8 cellular contexts compared by ENCODE assay signal in the genomic region with DNA sequence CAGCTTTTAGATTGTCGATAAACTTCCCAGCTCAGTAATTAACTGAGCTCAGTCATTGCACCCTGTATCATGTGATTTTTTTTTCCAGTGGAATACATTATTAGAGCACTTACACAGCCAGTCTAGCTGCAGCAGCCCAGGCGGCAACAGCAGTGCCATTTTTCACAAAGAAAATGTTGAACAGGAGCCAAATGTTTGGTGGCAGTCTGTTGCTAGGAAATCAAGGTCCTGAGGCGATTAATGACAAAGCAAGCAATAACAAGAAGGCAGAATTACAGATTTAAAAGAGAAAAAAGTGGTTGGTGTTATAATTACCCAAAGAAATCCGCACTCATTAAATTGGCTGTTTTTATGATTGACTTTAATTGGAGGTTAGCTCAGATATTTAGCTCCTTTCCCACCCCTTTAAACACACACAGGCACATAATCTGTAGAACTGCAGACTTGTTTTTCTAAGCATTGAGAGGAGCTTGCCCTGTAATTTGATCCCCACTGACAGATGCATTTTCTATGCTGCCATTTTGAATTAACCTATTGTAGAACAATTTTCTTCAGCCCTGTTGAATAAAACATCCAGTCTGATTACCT.
A peak's percentile ranks its signal among the peaks of the same experiment; 100 is the strongest.
DNase-seq lines count a peak whose midpoint lies in the region; ATAC-seq and TF ChIP-seq lines count a peak whose summit lies in the region.

No MANE protein-coding gene starts in this region.

- H3K27me3 Mint-ChIP-seq in endothelial cell (ENCODE audit: unreplicated experiment): no peaks in the 10 kb centered on the region

- H3K9me3 ChIP-seq in HEK293 (ENCODE audit: control insufficient read depth, insufficient read depth, low read depth, low read length): no peaks in the 10 kb centered on the region

- peaks cover 7% of the 10 kb centered on the region for H3K36me3 Mint-ChIP-seq in endothelial cell (ENCODE audit: low read depth, unreplicated experiment)

- no peak overlapping the region for H3K4me3 Mint-ChIP-seq in endothelial cell (ENCODE audit: unreplicated experiment)

- H3K27ac Mint-ChIP-seq in endothelial cell (ENCODE audit: unreplicated experiment): peak overlapping the region; percentile 95

- CTCF ChIA-PET in HEK293 (lab: Yijun Ruan, JAX): interaction anchor here (0.6 to 1.0 kb wide), 6 partner anchors 19 to 291 kb away, joined by 3 to 5 read pairs (median 3); no protein-coding TSS in a partner anchor

- no peak overlapping the region; the same call in 1 of the 2 replicates for H3K4me3 ChIP-seq in HEK293 (ENCODE audit: low read depth, low read length)

- H3K4me1 ChIP-seq in HEK293 (ENCODE audit: control insufficient read depth, insufficient read depth, low read length): peaks cover 23% of the 10 kb centered on the region

- DNase-seq in NCI-H446 (lab: John Stamatoyannopoulos, UW) (peak; percentile 67 to 90), endothelial cell (ENCODE audit: low spot score) (no peak), pons (ENCODE audit: low spot score) (peak; percentile 88), NOMO-1 treated with DMSO at 0.1 percent for 48 hours (lab: John Stamatoyannopoulos, UW; ENCODE audit: unreplicated experiment) (no peak), hepatic stellate cell (ENCODE audit: low spot score) (no peak)

- TF ChIP-seq CTCF in HEK293 (tag by site-specific recombination; IDR thresholded peaks at IDR 0.05) (no peak), endothelial cell (IDR thresholded peaks at IDR 0.05; ENCODE audit: unreplicated experiment) (no peak)

- H3K9me3 Mint-ChIP-seq in endothelial cell (ENCODE audit: unreplicated experiment): no peaks in the 10 kb centered on the region

- ATAC-seq in GM21360 (IDR thresholded peaks at IDR 0.05; ENCODE audit: unreplicated experiment) (no peak), GM21367 (IDR thresholded peaks at IDR 0.05; ENCODE audit: unreplicated experiment) (no peak)

- POLR2A ChIA-PET in HEK293 (lab: Yijun Ruan, JAX): interaction anchor here (1.0 to 1.1 kb wide), 2 partner anchors 12 to 17 kb away, joined by 3 to 4 read pairs; no protein-coding TSS in a partner anchor

- H3K4me1 Mint-ChIP-seq in endothelial cell (ENCODE audit: unreplicated experiment): peaks cover 27% of the 10 kb centered on the region

- H3K36me3 ChIP-seq in HEK293 (ENCODE audit: control insufficient read depth in 2 of 2, insufficient read depth in 1 of 2, low read length in 2 of 2): no peaks in the 10 kb centered on the region

- H3K27ac ChIP-seq in HEK293 (ENCODE audit: extremely low read depth, low read depth, low read length): peak overlapping the region; percentile 35

TF ChIP-seq in HEK293, 187 proteins besides CTCF, POLR2A, EP300 and RAD21 (continues in another document):
- TF ChIP-seq, protein P1, sequence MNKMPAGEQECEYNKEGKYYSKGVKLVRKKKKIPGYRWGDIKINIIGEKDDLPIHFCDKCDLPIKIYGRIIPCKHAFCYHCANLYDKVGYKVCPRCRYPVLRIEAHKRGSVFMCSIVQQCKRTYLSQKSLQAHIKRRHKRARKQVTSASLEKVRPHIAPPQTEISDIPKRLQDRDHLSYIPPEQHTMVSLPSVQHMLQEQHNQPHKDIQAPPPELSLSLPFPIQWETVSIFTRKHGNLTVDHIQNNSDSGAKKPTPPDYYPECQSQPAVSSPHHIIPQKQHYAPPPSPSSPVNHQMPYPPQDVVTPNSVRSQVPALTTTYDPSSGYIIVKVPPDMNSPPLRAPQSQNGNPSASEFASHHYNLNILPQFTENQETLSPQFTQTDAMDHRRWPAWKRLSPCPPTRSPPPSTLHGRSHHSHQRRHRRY (tag by site-specific recombination; IDR thresholded peaks at IDR 0.05): no peak
- TF ChIP-seq, protein P2, sequence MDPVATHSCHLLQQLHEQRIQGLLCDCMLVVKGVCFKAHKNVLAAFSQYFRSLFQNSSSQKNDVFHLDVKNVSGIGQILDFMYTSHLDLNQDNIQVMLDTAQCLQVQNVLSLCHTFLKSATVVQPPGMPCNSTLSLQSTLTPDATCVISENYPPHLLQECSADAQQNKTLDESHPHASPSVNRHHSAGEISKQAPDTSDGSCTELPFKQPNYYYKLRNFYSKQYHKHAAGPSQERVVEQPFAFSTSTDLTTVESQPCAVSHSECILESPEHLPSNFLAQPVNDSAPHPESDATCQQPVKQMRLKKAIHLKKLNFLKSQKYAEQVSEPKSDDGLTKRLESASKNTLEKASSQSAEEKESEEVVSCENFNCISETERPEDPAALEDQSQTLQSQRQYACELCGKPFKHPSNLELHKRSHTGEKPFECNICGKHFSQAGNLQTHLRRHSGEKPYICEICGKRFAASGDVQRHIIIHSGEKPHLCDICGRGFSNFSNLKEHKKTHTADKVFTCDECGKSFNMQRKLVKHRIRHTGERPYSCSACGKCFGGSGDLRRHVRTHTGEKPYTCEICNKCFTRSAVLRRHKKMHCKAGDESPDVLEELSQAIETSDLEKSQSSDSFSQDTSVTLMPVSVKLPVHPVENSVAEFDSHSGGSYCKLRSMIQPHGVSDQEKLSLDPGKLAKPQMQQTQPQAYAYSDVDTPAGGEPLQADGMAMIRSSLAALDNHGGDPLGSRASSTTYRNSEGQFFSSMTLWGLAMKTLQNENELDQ (tag by site-specific recombination; IDR thresholded peaks at IDR 0.05; ENCODE audit: low read depth): no peak
- no peak for TF ChIP-seq ZNF132 (tag by site-specific recombination; IDR thresholded peaks at IDR 0.05; ENCODE audit: borderline replicate concordance)
- no peak for TF ChIP-seq ZBTB48 (tag by site-specific recombination; IDR thresholded peaks at IDR 0.05)
- peak; percentile 89; the same call in 1 of the 2 replicates for TF ChIP-seq ZNF140 (tag by site-specific recombination; IDR thresholded peaks at IDR 0.05)
- TF ChIP-seq GLI4 (tag by site-specific recombination; IDR thresholded peaks at IDR 0.05): no peak
- TF ChIP-seq FEZF1 (tag by site-specific recombination; IDR thresholded peaks at IDR 0.05): peak; percentile 96
- peak; percentile 73; the same call in 1 of the 2 replicates for TF ChIP-seq ZNF449 (tag by site-specific recombination; IDR thresholded peaks at IDR 0.05)
- TF ChIP-seq ZNF548 (tag by site-specific recombination; IDR thresholded peaks at IDR 0.05): no peak
- no peak for TF ChIP-seq ZNF48 (tag by site-specific recombination; IDR thresholded peaks at IDR 0.05)
- TF ChIP-seq ZNF473 (tag by site-specific recombination; IDR thresholded peaks at IDR 0.05): no peak
- no peak for TF ChIP-seq ZFP41 (tag by site-specific recombination; IDR thresholded peaks at IDR 0.05; ENCODE audit: borderline replicate concordance)
- TF ChIP-seq OVOL3 (tag by site-specific recombination; IDR thresholded peaks at IDR 0.05): peak; percentile 82
- TF ChIP-seq ZNF621 (tag by site-specific recombination; IDR thresholded peaks at IDR 0.05): no peak
- no peak for TF ChIP-seq HOXA7 (CRISPR knock-in tag; IDR thresholded peaks at IDR 0.05; ENCODE audit: borderline replicate concordance)
- TF ChIP-seq ZNF76 (tag by site-specific recombination; IDR thresholded peaks at IDR 0.05; ENCODE audit: borderline replicate concordance, low read depth): peak; percentile 35; the same call in 1 of the 2 replicates
- TF ChIP-seq ZSCAN30 (tag by site-specific recombination; IDR thresholded peaks at IDR 0.05): peak; percentile 83
- no peak for TF ChIP-seq ZNF302 (tag by site-specific recombination; IDR thresholded peaks at IDR 0.05; ENCODE audit: low read depth)
- no peak for TF ChIP-seq ZNF23 (tag by site-specific recombination; IDR thresholded peaks at IDR 0.05; ENCODE audit: borderline replicate concordance)
- TF ChIP-seq SP3 (tag by site-specific recombination; IDR thresholded peaks at IDR 0.05): 0 out of 2 replicates have a peak, but pooled peaks have one; percentile 21
- no peak for TF ChIP-seq HOXC10 (CRISPR knock-in tag; IDR thresholded peaks at IDR 0.05)
- peak; percentile 63; the same call in 1 of the 2 replicates for TF ChIP-seq ZNF664 (tag by site-specific recombination; IDR thresholded peaks at IDR 0.05)
- TF ChIP-seq BCL11A (tag by site-specific recombination; IDR thresholded peaks at IDR 0.05; ENCODE audit: low read depth): peak; percentile 84
- TF ChIP-seq, protein P3, sequence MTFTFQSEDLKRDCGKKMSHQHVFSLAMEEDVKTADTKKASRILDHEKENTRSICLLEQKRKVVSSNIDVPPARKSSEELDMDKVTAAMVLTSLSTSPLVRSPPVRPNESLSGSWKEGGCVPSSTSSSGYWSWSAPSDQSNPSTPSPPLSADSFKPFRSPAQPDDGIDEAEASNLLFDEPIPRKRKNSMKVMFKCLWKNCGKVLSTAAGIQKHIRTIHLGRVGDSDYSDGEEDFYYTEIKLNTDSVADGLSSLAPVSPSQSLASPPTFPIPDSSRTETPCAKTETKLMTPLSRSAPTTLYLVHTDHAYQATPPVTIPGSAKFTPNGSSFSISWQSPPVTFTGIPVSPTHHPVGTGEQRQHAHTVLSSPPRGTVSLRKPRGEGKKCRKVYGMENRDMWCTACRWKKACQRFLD (tag by site-specific recombination; IDR thresholded peaks at IDR 0.05): no peak
- TF ChIP-seq ZIC2 (tag by site-specific recombination; IDR thresholded peaks at IDR 0.05): no peak; the same call in 1 of the 2 replicates
- TF ChIP-seq ZNF341 (tag by site-specific recombination; IDR thresholded peaks at IDR 0.05; ENCODE audit: low read depth): 0 out of 2 replicates have a peak, but pooled peaks have one; percentile 14
- TF ChIP-seq ZNF768 (tag by site-specific recombination; IDR thresholded peaks at IDR 0.05): no peak
- peak; percentile 71 for TF ChIP-seq ZNF629 (tag by site-specific recombination; IDR thresholded peaks at IDR 0.05)
- no peak for TF ChIP-seq SALL2 (tag by site-specific recombination; IDR thresholded peaks at IDR 0.05; ENCODE audit: borderline replicate concordance)
- TF ChIP-seq ZBTB7A (tag by site-specific recombination; IDR thresholded peaks at IDR 0.05; ENCODE audit: low read depth): no peak
- no peak for TF ChIP-seq ZNF248 (tag by site-specific recombination; IDR thresholded peaks at IDR 0.05)
- TF ChIP-seq ZNF785 (tag by site-specific recombination; IDR thresholded peaks at IDR 0.05): no peak
- TF ChIP-seq ZNF404 (tag by site-specific recombination; IDR thresholded peaks at IDR 0.05): no peak

Comparison
In these comparisons a context has a peak if more than half of its experiments do, and no peak if none do; other contexts are left out.
1. DNase-seq: peak in NCI-H446 (2 of 2) and pons (single experiment); none in endothelial cell (single experiment), NOMO-1 treated with DMSO at 0.1 percent for 48 hours (single experiment) and hepatic stellate cell (single experiment).